Comparison of ENCODE assay signal across 8 cellular contexts in the genomic region with DNA sequence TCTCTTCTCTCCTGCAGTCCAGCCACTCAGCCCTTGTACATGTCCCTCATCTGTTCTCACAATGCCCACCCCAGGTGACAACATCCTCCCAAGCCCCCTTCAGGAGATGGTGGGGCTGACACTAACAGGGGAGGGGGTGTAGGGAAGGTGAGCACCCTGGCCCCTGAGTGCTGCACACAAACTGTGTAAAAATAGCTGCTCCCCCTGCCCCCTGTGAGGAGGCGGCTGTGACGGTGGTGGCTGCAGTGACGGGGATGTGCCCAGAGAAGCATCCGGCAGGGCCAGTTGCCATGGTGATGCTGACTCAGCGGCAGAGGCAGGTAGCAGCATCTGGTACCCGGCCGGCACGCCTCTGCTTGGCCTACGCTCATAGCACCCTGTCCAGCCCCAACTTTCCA. TPM values are rescaled to one million over a fixed set of nuclear protein-coding genes. Genes with fewer than 3 reads are reported as not detected.
A peak's percentile ranks its signal among the peaks of the same experiment; 100 is the strongest.
DNase-seq lines count a peak whose midpoint lies in the region; ATAC-seq and TF ChIP-seq lines count a peak whose summit lies in the region.

No MANE protein-coding gene starts in this region.

- H3K36me3 Mint-ChIP-seq in HFFc6 (ENCODE audit: low read depth) (no peaks in the 10 kb centered on the region), type B pancreatic cell (no peaks in the 10 kb centered on the region)

- peak overlapping the region; percentile 97; the same call in 1 of the 2 replicates for H3K27ac Mint-ChIP-seq in HFFc6
- H3K27ac Mint-ChIP-seq in type B pancreatic cell = peak overlapping the region; percentile 70

- intact Hi-C loops in posterior cingulate gyrus (cut with DNase I) = no loop called here

- no peak for ATAC-seq in HG02763 (IDR thresholded peaks at IDR 0.05; ENCODE audit: unreplicated experiment)

- H3K27ac ChIP-seq in cingulate gyrus (ENCODE audit: low read depth, low read length) = peak overlapping the region; percentile 85

- H3K4me3 Mint-ChIP-seq in HFFc6 = no peak overlapping the region
- H3K4me3 Mint-ChIP-seq in type B pancreatic cell = no peak overlapping the region

- H3K9me3 Mint-ChIP-seq in HFFc6 = no peaks in the 10 kb centered on the region
- H3K9me3 Mint-ChIP-seq in type B pancreatic cell = no peaks in the 10 kb centered on the region

- H3K4me1 Mint-ChIP-seq in HFFc6 (ENCODE audit: low read depth) (peaks cover 63% of the 10 kb centered on the region), type B pancreatic cell (ENCODE audit: unreplicated experiment) (peaks cover 24% of the 10 kb centered on the region)

- H3K27me3 Mint-ChIP-seq in HFFc6 (ENCODE audit: insufficient read depth) (peaks cover 2% of the 10 kb centered on the region), type B pancreatic cell (no peaks in the 10 kb centered on the region)

- TF ChIP-seq CTCF in HFFc6 (IDR thresholded peaks at IDR 0.05) (no peak), type B pancreatic cell (conservative IDR thresholded peaks at IDR 0.05) (no peak)

- peak; percentile 20 for DNase-seq in HFFc6
- DNase-seq in activated CD4-positive, alpha-beta T cell treated with anti-CD3 and anti-CD28 coated beads for 24 hours (ENCODE audit: low read depth in 2 of 2) = peak; percentile 76 to 95
- peak in 9 of 10 donors; percentile 43 to 98 (median 86) for DNase-seq in posterior cingulate gyrus
- DNase-seq in type B pancreatic cell (ENCODE audit: extremely low spot score, unreplicated experiment) = no peak
- DNase-seq in EL = no peak
- DNase-seq in NAMALWA (ENCODE audit: low spot score) = no peak

RNA-seq across cellular contexts. Expression of gene JUND, which starts 13.0 kb away (rescaled TPM):
- total RNA-seq in HFFc6 (2021; fragmentation: NEBNext Ultra II Directional; extraction: Animal tissue kit (Norgen Biotek cat#: 25700)) = 10 to 100 TPM; 70.3 to 99.9 (median 91.7) TPM
- total RNA-seq in type B pancreatic cell (ENCODE audit: low replicate concordance) = 126 and 232 TPM in 2 replicates

RNA-seq across cellular contexts. Expression of gene IQCN, which starts 20.2 kb away (rescaled TPM):
- total RNA-seq in HFFc6 (2021; fragmentation: NEBNext Ultra II Directional; extraction: Animal tissue kit (Norgen Biotek cat#: 25700)) = under 1 TPM; 0.40 to 0.87 (median 0.55) TPM
- total RNA-seq in type B pancreatic cell (ENCODE audit: low replicate concordance) = 7.8 and 10.2 TPM in 2 replicates

RNA-seq across cellular contexts. Expression of gene LSM4, which starts 28.4 kb away (rescaled TPM):
- 100 to 1,000 TPM; 175 to 217 (median 202) TPM for total RNA-seq in HFFc6 (2021; fragmentation: NEBNext Ultra II Directional; extraction: Animal tissue kit (Norgen Biotek cat#: 25700))
- 196 and 223 TPM in 2 replicates for total RNA-seq in type B pancreatic cell (ENCODE audit: low replicate concordance)

RNA-seq across cellular contexts. Expression of gene PGPEP1, which starts 45.9 kb away (rescaled TPM):
- total RNA-seq in HFFc6 (2021; fragmentation: NEBNext Ultra II Directional; extraction: Animal tissue kit (Norgen Biotek cat#: 25700)) = 10 to 100 TPM; 30.5 to 54.1 (median 32.4) TPM
- 28.8 and 46.7 TPM in 2 replicates for total RNA-seq in type B pancreatic cell (ENCODE audit: low replicate concordance)

Comparison
In these comparisons a context has a peak if more than half of its experiments do, and no peak if none do; other contexts are left out.
1. DNase-seq: peak in HFFc6 (single experiment), activated CD4-positive, alpha-beta T cell treated with anti-CD3 and anti-CD28 coated beads for 24 hours (2 of 2) and posterior cingulate gyrus (9 of 10); none in type B pancreatic cell (single experiment), EL (single experiment) and NAMALWA (single experiment).